In the genomic region with DNA sequence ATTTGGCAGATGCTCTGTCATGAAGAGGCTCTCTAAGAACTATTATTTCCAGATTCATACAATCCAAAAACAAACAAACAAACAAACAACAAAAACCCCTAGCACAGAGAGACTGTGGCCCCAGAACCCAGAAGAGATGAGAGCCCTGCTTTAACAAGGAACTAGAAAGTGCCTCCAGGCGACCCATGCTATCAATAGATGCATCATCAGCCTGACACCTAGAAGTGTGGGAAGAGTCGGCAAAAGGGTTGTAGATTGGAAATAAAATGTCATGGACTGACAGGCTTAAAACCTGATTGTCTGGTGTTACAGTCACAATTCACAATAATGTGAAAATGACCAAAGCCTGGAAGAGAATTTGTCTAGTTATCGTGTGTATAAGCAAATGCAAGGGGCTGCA, we compare ENCODE assay signal across 22 cellular contexts. TPM values are rescaled to one million over a fixed set of nuclear protein-coding genes. Genes with fewer than 3 reads are reported as not detected.
"Had no signal": no experiment of that assay in that cellular context is flagged by ENCODE, and none has a peak within 500 bp of the region (broad histone marks: within the 10 kb centered on the region; RNA-seq: fewer than 3 reads in every experiment).

No MANE protein-coding gene starts in this region.

- H3K4me3 ChIP-seq: coronary artery, dorsolateral prefrontal cortex, esophagus squamous epithelium, gastroesophageal sphincter, heart left ventricle, hepatocyte, left ventricle myocardium inferior, lower lobe of right lung had no signal

- H3K27me3 ChIP-seq: esophagus squamous epithelium, gastroesophageal sphincter, heart left ventricle, hepatocyte had no signal

- H3K9me3 ChIP-seq: esophagus squamous epithelium, gastroesophageal sphincter, heart left ventricle, left ventricle myocardium inferior, lower lobe of right lung had no signal

- H3K27ac ChIP-seq: coronary artery, dorsolateral prefrontal cortex, epithelial cell of prostate, esophagus squamous epithelium, gastroesophageal sphincter, heart left ventricle, hepatocyte, left ventricle myocardium inferior, lower lobe of right lung had no signal

- FAIRE-seq: colon, endothelial cell of umbilical vein, islet of Langerhans, kidney had no signal

- H3K4me2 ChIP-seq: hepatocyte had no signal

- H3K79me2 ChIP-seq: hepatocyte had no signal

- H2AFZ ChIP-seq: hepatocyte had no signal

- H3K36me3 ChIP-seq: esophagus squamous epithelium, gastroesophageal sphincter, heart left ventricle, left ventricle myocardium inferior, lower lobe of right lung had no signal

- H3K4me1 ChIP-seq: esophagus squamous epithelium, gastroesophageal sphincter had no signal

- DNase-seq: dermis blood vessel endothelial cell; dorsolateral prefrontal cortex; effector CD4-positive, alpha-beta T cell; effector memory CD4-positive, alpha-beta T cell; esophagus squamous epithelium; foreskin fibroblast; heart left ventricle; kidney; kidney glomerular epithelial cell; left colon; left ventricle myocardium inferior; lower lobe of right lung; mesenchymal stem cell; midbrain; naive thymus-derived CD4-positive, alpha-beta T cell had no signal

RNA-seq across cellular contexts. Expression of a gene that starts 50.6 kb away (rescaled TPM):
- total RNA-seq: naive thymus-derived CD4-positive, alpha-beta T cell had no signal
- polyA plus RNA-seq: naive thymus-derived CD4-positive, alpha-beta T cell had no signal
